ENCODE assay signal across 22 cellular contexts in the genomic region with DNA sequence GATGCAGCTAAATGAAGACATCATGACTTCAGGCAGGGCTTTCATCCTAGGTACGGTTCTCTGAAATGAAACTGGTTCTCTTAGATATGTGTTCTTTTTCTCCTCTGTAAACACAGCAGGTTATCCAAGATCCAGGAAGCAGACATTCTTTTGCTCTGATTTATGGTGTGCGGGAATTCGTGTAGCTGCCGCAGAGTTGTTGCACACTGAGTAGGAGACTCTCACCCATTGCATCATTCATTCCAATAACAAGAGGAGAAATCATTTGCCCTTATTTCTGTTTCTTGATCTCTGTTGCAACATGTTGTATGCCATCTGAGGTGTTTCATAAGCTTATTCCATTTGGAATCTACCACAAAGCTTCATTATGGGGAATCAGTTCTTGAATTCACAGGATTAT.
"Had no signal": no experiment of that assay in that cellular context is flagged by ENCODE, and none has a peak within 500 bp of the region (broad histone marks: within the 10 kb centered on the region; RNA-seq: fewer than 3 reads in every experiment).

No MANE protein-coding gene starts in this region.

- FAIRE-seq: kidney, pancreas had no signal

- H3K27me3 ChIP-seq: esophagus muscularis mucosa, foreskin keratinocyte, pancreas, spleen, testis, tibial nerve, upper lobe of right lung, vagina had no signal

- H3K9me3 ChIP-seq: esophagus muscularis mucosa, mucosa of descending colon, pancreas, testis, tibial nerve, upper lobe of right lung, vagina had no signal

- DNase-seq: cortex of kidney; dorsolateral prefrontal cortex; effector CD8-positive, alpha-beta T cell; immature natural killer cell; kidney; left cardiac atrium; mucosa of descending colon; naive thymus-derived CD8-positive, alpha-beta T cell; pancreas; right cardiac atrium; spleen; stimulated activated CD4-positive, alpha-beta T cell treated with anti-CD3 and anti-CD28 coated beads, Interleukin-15, amount 100 ng/mL, for 24 hours; stimulated activated CD4-positive, alpha-beta T cell treated with anti-CD3 and anti-CD28 coated beads, Interleukin-1b, Interleukin-23, amount 100 ng/mL, for 48 hours; stimulated activated CD4-positive, alpha-beta T cell treated with anti-CD3 and anti-CD28 coated beads, Interleukin-4, amount 100 ng/mL, for 4 hours; stimulated activated naive B cell treated with anti-CD40 and anti-IgM and Interleukin-4, amounts not matched to agents 10 μg/mL and 1 μg/mL and 100 μg/mL, for 72 hours; stimulated activated naive CD8-positive, alpha-beta T cell treated with anti-CD3 and anti-CD28 coated beads, Interleukin-15, amount 100 ng/mL, for 72 hours; testis; upper lobe of right lung had no signal

- H3K4me3 ChIP-seq: dorsolateral prefrontal cortex, esophagus muscularis mucosa, mucosa of descending colon, pancreas, spleen, testis, tibial nerve, upper lobe of right lung, vagina had no signal

- H3K36me3 ChIP-seq: esophagus muscularis mucosa, pancreas, spleen, tibial nerve, upper lobe of right lung, vagina had no signal

- H3K27ac ChIP-seq: dorsolateral prefrontal cortex, esophagus muscularis mucosa, foreskin keratinocyte, pancreas, spleen, testis, tibial nerve, upper lobe of right lung, vagina had no signal

- H3K4me1 ChIP-seq: esophagus muscularis mucosa, foreskin keratinocyte, pancreas, spleen, testis, tibial nerve, upper lobe of right lung, vagina had no signal
